8 cellular contexts compared by ENCODE assay signal in genomic region chr20:37615507-37616425, GRCh38.
DNase-seq lines count a peak whose midpoint lies in the region; ATAC-seq and TF ChIP-seq lines count a peak whose summit lies in the region.

No MANE protein-coding gene starts in this region.

- intact Hi-C loops in PC-9 (cut with micrococcal nuclease; ENCODE audit: unreplicated experiment) (no loop called here), sciatic nerve (cut with DNase I) (no loop called here)

- H3K4me3 ChIP-seq in AG04449 (ENCODE audit: low read depth, low read length), result no peak overlapping the region
- H3K4me3 ChIP-seq in GM23338, result no peak overlapping the region
- no peak overlapping the region for H3K4me3 ChIP-seq in PC-9

- H3K36me3 ChIP-seq in GM23338 (ENCODE audit: insufficient read depth), result no peaks in the 10 kb centered on the region
- no peaks in the 10 kb centered on the region for H3K36me3 ChIP-seq in PC-9 (ENCODE audit: low read depth)

- H4K20me1 ChIP-seq in GM23338 (replicated peaks; ENCODE audit: insufficient read depth) (no peaks in the 10 kb centered on the region), PC-9 (ENCODE audit: insufficient read depth) (no peaks in the 10 kb centered on the region)

- CTCF ChIA-PET in AG04449 (lab: Yijun Ruan, JAX), result interaction anchor here (0.9 to 1.7 kb wide), 5 partner anchors 11 to 606 kb away, joined by 3 to 6 read pairs (median 5); no protein-coding TSS in a partner anchor
- CTCF ChIA-PET in PC-9 (lab: Charles Lee), result no interaction called here

- H3K27me3 Mint-ChIP-seq in GM23338 (ENCODE audit: insufficient read depth, low read depth, poor library complexity), result peaks cover 18% of the 10 kb centered on the region
- peaks cover 9 to 13% (median 13%) of the 10 kb centered on the region in 3 donors for H3K27me3 Mint-ChIP-seq in immature natural killer cell (ENCODE audit: low read depth in 3 of 3)

- H3F3A ChIP-seq in GM23338 (replicated peaks; ENCODE audit: low read depth) (no peaks in the 10 kb centered on the region), PC-9 (ENCODE audit: insufficient read depth, low read depth) (no peaks in the 10 kb centered on the region)

- H3K36me3 Mint-ChIP-seq in GM23338 (ENCODE audit: low read depth) (no peaks in the 10 kb centered on the region), immature natural killer cell (no peaks in the 10 kb centered on the region)

- H3K4me3 Mint-ChIP-seq in GM23338 (no peak overlapping the region), immature natural killer cell (no peak overlapping the region)

- DNase-seq in AG04449 (ENCODE audit: low read depth, low spot score), result no peak
- DNase-seq in GM23338 (ENCODE audit: low spot score), result peak; percentile 87
- peak in 1 of 2 experiments; percentile 20 for DNase-seq in PC-9
- peak; percentile 29 for DNase-seq in activated effector memory CD4-positive, alpha-beta T cell treated with Interleukin-2 at 50 U/mL for 16 hours
- peak; percentile 17 to 39 (median 29) for DNase-seq in immature natural killer cell
- DNase-seq in stimulated activated CD4-positive, alpha-beta T cell treated with anti-CD3 and anti-CD28 coated beads, TNF-alpha, amount 100 ng/mL, for 48 hours (ENCODE audit: low read depth in 3 of 3), result peak; percentile 24 to 51 (median 36)
- no peak for DNase-seq in sciatic nerve (ENCODE audit: low spot score)

- POLR2A ChIA-PET in AG04449 (lab: Yijun Ruan, JAX) (no interaction called here), PC-9 (lab: Charles Lee; ENCODE audit: unreplicated experiment) (interaction anchor here (0.6 kb wide), 1 partner anchor 16 kb away, joined by 5 read pairs; no protein-coding TSS in a partner anchor)

- no peaks in the 10 kb centered on the region for H3K4me1 Mint-ChIP-seq in GM23338
- H3K4me1 Mint-ChIP-seq in immature natural killer cell, result no peaks in the 10 kb centered on the region

- no peaks in the 10 kb centered on the region for H3K9me2 ChIP-seq in GM23338 (ENCODE audit: insufficient read depth)
- no peaks in the 10 kb centered on the region for H3K9me2 ChIP-seq in PC-9 (ENCODE audit: insufficient read depth)

- H3K79me2 ChIP-seq in GM23338 (replicated peaks; ENCODE audit: insufficient read depth) (no peaks in the 10 kb centered on the region), PC-9 (ENCODE audit: low read depth) (no peaks in the 10 kb centered on the region)

- H3K9me3 ChIP-seq in PC-9 (ENCODE audit: insufficient read depth, low read depth), result no peaks in the 10 kb centered on the region

- H3K4me1 ChIP-seq in GM23338 (ENCODE audit: insufficient read depth) (no peaks in the 10 kb centered on the region), PC-9 (replicated peaks; ENCODE audit: insufficient read depth) (no peaks in the 10 kb centered on the region)

- H3K9me3 Mint-ChIP-seq in GM23338 (no peaks in the 10 kb centered on the region), immature natural killer cell (peaks cover 0 to 2% (median 0%) of the 10 kb centered on the region in 6 donors)

- H3K27me3 ChIP-seq in GM23338 (ENCODE audit: insufficient read depth) (no peaks in the 10 kb centered on the region), PC-9 (ENCODE audit: insufficient read depth, low read depth) (peaks cover 77% of the 10 kb centered on the region)

- H2AFZ ChIP-seq in GM23338 (no peak overlapping the region), PC-9 (no peak overlapping the region)

- H3K4me2 ChIP-seq in GM23338, result no peak overlapping the region
- no peak overlapping the region for H3K4me2 ChIP-seq in PC-9

- no peak overlapping the region for H3K27ac Mint-ChIP-seq in GM23338
- H3K27ac Mint-ChIP-seq in immature natural killer cell, result no peak overlapping the region

- TF ChIP-seq CTCF in AG04449 (IDR thresholded peaks at IDR 0.05; ENCODE audit: insufficient read depth, low read length, missing control alignments), result peak; percentile 47
- peak; percentile 72 to 84 for TF ChIP-seq CTCF in GM23338 (conservative IDR thresholded peaks at IDR 0.05; ENCODE audit: low read depth in 2 of 2)
- TF ChIP-seq CTCF in PC-9 (conservative IDR thresholded peaks at IDR 0.05), result peak; percentile 81

- H3K27ac ChIP-seq in GM23338 (ENCODE audit: low read depth) (no peak overlapping the region), PC-9 (no peak overlapping the region)

- ATAC-seq in GM23338 (peak; percentile 98), sciatic nerve (no peak), GM18870 (IDR thresholded peaks at IDR 0.05; ENCODE audit: unreplicated experiment) (no peak)

- no TSS peak for BruUV-seq in PC-9 (replicated peaks; lab: Mats Ljungman, UMichigan)

TF ChIP-seq in GM23338, 12 proteins besides CTCF, POLR2A, EP300 and RAD21 (continues in another document):
- TF ChIP-seq NANOG (IDR thresholded peaks at IDR 0.05; ENCODE audit: borderline replicate concordance) (no peak), EZH2 (IDR thresholded peaks at IDR 0.05; ENCODE audit: low read depth, unreplicated experiment) (no peak), STAT1 (IDR thresholded peaks at IDR 0.05; ENCODE audit: unreplicated experiment) (no peak), CREB1 (CRISPR knock-in tag; IDR thresholded peaks at IDR 0.05; ENCODE audit: low read depth) (no peak), POLR2AphosphoS5 (IDR thresholded peaks at IDR 0.05; ENCODE audit: low read depth) (no peak), REST (IDR thresholded peaks at IDR 0.05; ENCODE audit: unreplicated experiment) (no peak), ETS1 (IDR thresholded peaks at IDR 0.05) (no peak), ZNF114 (CRISPR knock-in tag; IDR thresholded peaks at IDR 0.05) (no peak), JUNB (IDR thresholded peaks at IDR 0.05; ENCODE audit: unreplicated experiment) (no peak), ZNF331 (CRISPR knock-in tag; IDR thresholded peaks at IDR 0.05; ENCODE audit: low read depth) (no peak)

Comparison
In these comparisons a context has a peak if more than half of its experiments do, and no peak if none do; other contexts are left out.
1. DNase-seq: peak in GM23338 (single experiment), activated effector memory CD4-positive, alpha-beta T cell treated with Interleukin-2 at 50 U/mL for 16 hours (single experiment), immature natural killer cell (3 of 3) and stimulated activated CD4-positive, alpha-beta T cell treated with anti-CD3 and anti-CD28 coated beads, TNF-alpha, amount 100 ng/mL, for 48 hours (3 of 3); none in AG04449 (single experiment) and sciatic nerve (single experiment).
2. Peak in every context shown above with its lines, with median percentiles within 50 percentile points of each other: CTCF ChIP-seq.